In genomic region chr1:14784790-14785773, GRCh38 we compare ENCODE assay signal across 16 cellular contexts.
DNase-seq lines count a peak whose midpoint lies in the region; ATAC-seq, FAIRE-seq and TF ChIP-seq lines count a peak whose summit lies in the region.
"Had no signal": no experiment of that assay in that cellular context is flagged by ENCODE, and none has a peak within 500 bp of the region (broad histone marks: within the 10 kb centered on the region; RNA-seq: fewer than 3 reads in every experiment).

No MANE protein-coding gene starts in this region.

- H3K79me2 ChIP-seq in mammary epithelial cell (ENCODE audit: insufficient read depth, low read length), result no peaks in the 10 kb centered on the region

- dilution Hi-C loops in mammary epithelial cell (cut with HindIII; ENCODE audit: low sequenced_read_pairs), result loop anchor here (5.0 kb wide), 1 partner anchor 48 kb away; no protein-coding TSS in a partner anchor

- in situ Hi-C loops in mammary epithelial cell (cut with MboI; ENCODE audit: low sequenced_read_pairs in 2 of 2), result no loop called here

- H3K9me3 ChIP-seq in body of pancreas, result no peaks in the 10 kb centered on the region
- no peaks in the 10 kb centered on the region for H3K9me3 ChIP-seq in kidney (ENCODE audit: control insufficient read depth in 1 of 2, low read length in 2 of 2)
- H3K9me3 ChIP-seq in vagina, result no peaks in the 10 kb centered on the region
- H3K9me3 ChIP-seq in mammary epithelial cell (replicated peaks; ENCODE audit: insufficient read depth, low read length), result no peaks in the 10 kb centered on the region
- H3K9me3 ChIP-seq: HAP-1 had no signal

- FAIRE-seq in kidney (lab: Jason Lieb, UNC), result no peak
- FAIRE-seq: GM12878, GM18507 had no signal

- peak overlapping the region in 1 of 2 donors; percentile 21 for H3K9ac ChIP-seq in kidney (ENCODE audit: low read length in 2 of 2)
- H3K9ac ChIP-seq in mammary epithelial cell (ENCODE audit: insufficient read depth, low read length), result no peak overlapping the region

- H4K20me1 ChIP-seq in mammary epithelial cell (ENCODE audit: insufficient read depth, low read length), result no peaks in the 10 kb centered on the region

- H3K4me3 ChIP-seq in body of pancreas, result no peak overlapping the region
- H3K4me3 ChIP-seq in kidney (ENCODE audit: low read length in 2 of 2), result no peak overlapping the region
- no peak overlapping the region for H3K4me3 ChIP-seq in vagina
- H3K4me3 ChIP-seq in mammary epithelial cell (replicated peaks in 1 of 3; ENCODE audit: insufficient read depth in 1 of 3, low read depth in 2 of 3, low read length in 3 of 3), result no peak overlapping the region
- H3K4me3 ChIP-seq: GM12878, HAP-1 had no signal

- H3K4me2 ChIP-seq in mammary epithelial cell (ENCODE audit: insufficient read depth, low read depth, low read length), result no peak overlapping the region

- no peak for TF ChIP-seq CTCF in body of pancreas (IDR thresholded peaks at IDR 0.05)
- no peak for TF ChIP-seq CTCF in kidney (IDR thresholded peaks at IDR 0.05; ENCODE audit: borderline replicate concordance, extremely low read depth, insufficient read depth)
- no peak for TF ChIP-seq CTCF in vagina (IDR thresholded peaks at IDR 0.05)
- no peak for TF ChIP-seq CTCF in mammary epithelial cell (conservative IDR thresholded peaks at IDR 0.05 in 1 of 2, IDR thresholded peaks at IDR 0.05 in 1 of 2; ENCODE audit: extremely low read depth in 1 of 2, insufficient read depth in 1 of 2, low read depth in 1 of 2, low read length in 2 of 2)

- no TSS peak for BruUV-seq in mammary epithelial cell (replicated peaks; lab: Mats Ljungman, UMichigan)

- CTCF ChIA-PET in mammary epithelial cell (lab: Charles Lee; ENCODE audit: low non-redundant PET), result no interaction called here

- H3K4me1 ChIP-seq in body of pancreas (peaks cover 25% of the 10 kb centered on the region), kidney (ENCODE audit: control insufficient read depth in 1 of 2, insufficient read depth in 1 of 2, low read depth in 1 of 2, low read length in 2 of 2) (peaks cover 23 to 30% of the 10 kb centered on the region in 2 donors), vagina (no peaks in the 10 kb centered on the region), mammary epithelial cell (ENCODE audit: insufficient read depth, low read length) (peaks cover 7% of the 10 kb centered on the region)
- H3K4me1 ChIP-seq: HAP-1 had no signal

- H3K27ac ChIP-seq in body of pancreas, result peak overlapping the region in 3 of 4 donors; percentile 30 to 65 (median 46)
- peak overlapping the region; percentile 64 to 65 for H3K27ac ChIP-seq in kidney (ENCODE audit: low read depth in 2 of 2, low read length in 2 of 2)
- H3K27ac ChIP-seq in vagina, result no peak overlapping the region
- no peak overlapping the region for H3K27ac ChIP-seq in mammary epithelial cell (ENCODE audit: insufficient read depth, low read depth, low read length)
- H3K27ac ChIP-seq: 22Rv1 had no signal

- TF ChIP-seq POLR2A in body of pancreas (IDR thresholded peaks at IDR 0.05) (no peak), vagina (IDR thresholded peaks at IDR 0.05) (no peak)

- WGBS in body of pancreas, 2 donors, result 82 to 84% methylated on average over 16 of the region's 16 CpGs
- 87% methylated on average over 15 of the region's 16 CpGs for WGBS in mammary epithelial cell (ENCODE audit: low coverage, missing lambda C conversion rate)

- H2AFZ ChIP-seq in mammary epithelial cell (ENCODE audit: low read depth, low read length), result no peak overlapping the region

- intact Hi-C loops in body of pancreas (cut with DNase I), result no loop called here
- intact Hi-C loops in kidney (cut with DNase I), result no loop called here
- intact Hi-C loops in vagina (cut with DNase I), result no loop called here
- intact Hi-C loops in mammary epithelial cell (cut with micrococcal nuclease), result no loop called here

- no peaks in the 10 kb centered on the region for H3K36me3 ChIP-seq in body of pancreas (replicated peaks in 1 of 2; ENCODE audit: insufficient read depth in 1 of 2, low read depth in 2 of 2)
- H3K36me3 ChIP-seq in kidney (ENCODE audit: control insufficient read depth in 1 of 2, insufficient read depth in 2 of 2, low read length in 2 of 2), result no peaks in the 10 kb centered on the region
- no peaks in the 10 kb centered on the region for H3K36me3 ChIP-seq in vagina
- H3K36me3 ChIP-seq in mammary epithelial cell (ENCODE audit: insufficient read depth, low read length), result no peaks in the 10 kb centered on the region
- H3K36me3 ChIP-seq: HAP-1 had no signal

- ATAC-seq in body of pancreas, result no peak
- no peak for ATAC-seq in GM18907 (IDR thresholded peaks at IDR 0.05; ENCODE audit: unreplicated experiment)
- ATAC-seq: CD8-positive, alpha-beta T cell; GM12878 had no signal

- peak; percentile 74 for DNase-seq in CMK (ENCODE audit: low read depth)
- DNase-seq in UCSD-AML1 (lab: John Stamatoyannopoulos, UW; ENCODE audit: unreplicated experiment), result peak; percentile 38
- DNase-seq in body of pancreas, result no peak
- no peak for DNase-seq in kidney
- no peak for DNase-seq in vagina (ENCODE audit: extremely low spot score in 2 of 2)
- DNase-seq in mammary epithelial cell, result no peak
- DNase-seq in DMS114 treated with DMSO at 0.1 percent for 48 hours (lab: John Stamatoyannopoulos, UW; ENCODE audit: unreplicated experiment), result no peak
- DNase-seq: CD8-positive, alpha-beta T cell; DMS 273 treated with DMSO at 0.1 percent for 48 hours; DMS79; GOT3 had no signal

- H3K27me3 ChIP-seq in body of pancreas (no peaks in the 10 kb centered on the region), vagina (no peaks in the 10 kb centered on the region), mammary epithelial cell (ENCODE audit: insufficient read depth, low read length) (no peaks in the 10 kb centered on the region)

Comparison
In these comparisons a context has a peak if more than half of its experiments do, and no peak if none do; other contexts are left out.
1. DNase-seq: peak in CMK (single experiment) and UCSD-AML1 (single experiment); none in body of pancreas (0 of 4), kidney (single experiment), vagina (0 of 2), mammary epithelial cell (single experiment) and DMS114 treated with DMSO at 0.1 percent for 48 hours (single experiment).
2. H3K27ac ChIP-seq: peak in body of pancreas (3 of 4) and kidney (2 of 2); none in vagina (single experiment) and mammary epithelial cell (single experiment).